ENCODE assay signal across 1 cellular context in the genomic region with DNA sequence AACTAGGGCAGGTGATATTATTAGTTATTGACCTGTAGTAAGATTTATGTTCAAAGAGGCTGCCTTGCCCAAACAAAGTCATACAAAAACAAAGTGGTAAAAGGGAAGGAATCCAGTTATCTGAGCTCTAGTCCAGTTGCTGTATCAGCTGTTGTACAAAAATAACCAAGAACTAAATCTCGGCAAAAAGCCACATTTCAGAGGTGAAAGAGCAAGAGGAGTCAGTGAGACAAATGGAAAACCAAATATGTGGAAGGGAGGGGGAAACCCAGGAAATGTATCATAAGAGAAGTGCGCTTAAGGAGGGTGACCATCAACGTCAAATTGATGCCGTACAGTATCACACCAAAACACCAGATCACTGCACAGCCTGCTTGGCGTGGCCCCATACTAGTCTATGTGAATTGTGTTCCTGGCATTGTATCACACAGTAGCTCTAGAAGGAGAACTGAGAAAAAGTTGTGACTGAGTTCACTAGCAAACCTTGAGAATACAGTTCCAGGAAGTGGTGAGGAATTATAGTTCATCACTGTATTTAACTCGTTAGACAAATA.
A peak's percentile ranks its signal among the peaks of the same experiment; 100 is the strongest.
TF ChIP-seq lines count a peak whose summit lies in the region.

No MANE protein-coding gene starts in this region.

TF ChIP-seq in GM12878, 131 proteins besides CTCF, POLR2A, EP300 and RAD21 (continued from another document):
- TF ChIP-seq MXI1 (IDR thresholded peaks at IDR 0.05; ENCODE audit: low read depth, low read length): peak; percentile 75
- no peak for TF ChIP-seq NR2C1 (IDR thresholded peaks at IDR 0.05)
- TF ChIP-seq, protein P1, sequence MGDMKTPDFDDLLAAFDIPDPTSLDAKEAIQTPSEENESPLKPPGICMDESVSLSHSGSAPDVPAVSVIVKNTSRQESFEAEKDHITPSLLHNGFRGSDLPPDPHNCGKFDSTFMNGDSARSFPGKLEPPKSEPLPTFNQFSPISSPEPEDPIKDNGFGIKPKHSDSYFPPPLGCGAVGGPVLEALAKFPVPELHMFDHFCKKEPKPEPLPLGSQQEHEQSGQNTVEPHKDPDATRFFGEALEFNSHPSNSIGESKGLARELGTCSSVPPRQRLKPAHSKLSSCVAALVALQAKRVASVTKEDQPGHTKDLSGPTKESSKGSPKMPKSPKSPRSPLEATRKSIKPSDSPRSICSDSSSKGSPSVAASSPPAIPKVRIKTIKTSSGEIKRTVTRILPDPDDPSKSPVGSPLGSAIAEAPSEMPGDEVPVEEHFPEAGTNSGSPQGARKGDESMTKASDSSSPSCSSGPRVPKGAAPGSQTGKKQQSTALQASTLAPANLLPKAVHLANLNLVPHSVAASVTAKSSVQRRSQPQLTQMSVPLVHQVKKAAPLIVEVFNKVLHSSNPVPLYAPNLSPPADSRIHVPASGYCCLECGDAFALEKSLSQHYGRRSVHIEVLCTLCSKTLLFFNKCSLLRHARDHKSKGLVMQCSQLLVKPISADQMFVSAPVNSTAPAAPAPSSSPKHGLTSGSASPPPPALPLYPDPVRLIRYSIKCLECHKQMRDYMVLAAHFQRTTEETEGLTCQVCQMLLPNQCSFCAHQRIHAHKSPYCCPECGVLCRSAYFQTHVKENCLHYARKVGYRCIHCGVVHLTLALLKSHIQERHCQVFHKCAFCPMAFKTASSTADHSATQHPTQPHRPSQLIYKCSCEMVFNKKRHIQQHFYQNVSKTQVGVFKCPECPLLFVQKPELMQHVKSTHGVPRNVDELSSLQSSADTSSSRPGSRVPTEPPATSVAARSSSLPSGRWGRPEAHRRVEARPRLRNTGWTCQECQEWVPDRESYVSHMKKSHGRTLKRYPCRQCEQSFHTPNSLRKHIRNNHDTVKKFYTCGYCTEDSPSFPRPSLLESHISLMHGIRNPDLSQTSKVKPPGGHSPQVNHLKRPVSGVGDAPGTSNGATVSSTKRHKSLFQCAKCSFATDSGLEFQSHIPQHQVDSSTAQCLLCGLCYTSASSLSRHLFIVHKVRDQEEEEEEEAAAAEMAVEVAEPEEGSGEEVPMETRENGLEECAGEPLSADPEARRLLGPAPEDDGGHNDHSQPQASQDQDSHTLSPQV (IDR thresholded peaks at IDR 0.05): no peak
- 0 out of 2 replicates have a peak, but pooled peaks have one; percentile 73 for TF ChIP-seq RCOR1 (conservative IDR thresholded peaks at IDR 0.05; ENCODE audit: low read depth, low read length)
- TF ChIP-seq ZZZ3 (IDR thresholded peaks at IDR 0.05; ENCODE audit: control insufficient read depth, insufficient read length, low read depth): no peak
- TF ChIP-seq JUNB (IDR thresholded peaks at IDR 0.05): peak; percentile 73
- TF ChIP-seq RB1 (IDR thresholded peaks at IDR 0.05; ENCODE audit: borderline replicate concordance): no peak
- TF ChIP-seq PML (IDR thresholded peaks at IDR 0.05; ENCODE audit: low read length): no peak; the same call in 1 of the 2 replicates
- peak; percentile 96 for TF ChIP-seq NBN (IDR thresholded peaks at IDR 0.05)
- TF ChIP-seq MTA3 (IDR thresholded peaks at IDR 0.05; ENCODE audit: borderline replicate concordance, low read length): peak; percentile 84; the same call in 1 of the 2 replicates
- peak; percentile 64; the same call in 1 of the 2 replicates for TF ChIP-seq TCF3 (IDR thresholded peaks at IDR 0.05; ENCODE audit: borderline replicate concordance, insufficient read depth, low read depth, low read length)
- TF ChIP-seq BMI1 (IDR thresholded peaks at IDR 0.05; ENCODE audit: borderline replicate concordance): no peak
- TF ChIP-seq, protein P2, sequence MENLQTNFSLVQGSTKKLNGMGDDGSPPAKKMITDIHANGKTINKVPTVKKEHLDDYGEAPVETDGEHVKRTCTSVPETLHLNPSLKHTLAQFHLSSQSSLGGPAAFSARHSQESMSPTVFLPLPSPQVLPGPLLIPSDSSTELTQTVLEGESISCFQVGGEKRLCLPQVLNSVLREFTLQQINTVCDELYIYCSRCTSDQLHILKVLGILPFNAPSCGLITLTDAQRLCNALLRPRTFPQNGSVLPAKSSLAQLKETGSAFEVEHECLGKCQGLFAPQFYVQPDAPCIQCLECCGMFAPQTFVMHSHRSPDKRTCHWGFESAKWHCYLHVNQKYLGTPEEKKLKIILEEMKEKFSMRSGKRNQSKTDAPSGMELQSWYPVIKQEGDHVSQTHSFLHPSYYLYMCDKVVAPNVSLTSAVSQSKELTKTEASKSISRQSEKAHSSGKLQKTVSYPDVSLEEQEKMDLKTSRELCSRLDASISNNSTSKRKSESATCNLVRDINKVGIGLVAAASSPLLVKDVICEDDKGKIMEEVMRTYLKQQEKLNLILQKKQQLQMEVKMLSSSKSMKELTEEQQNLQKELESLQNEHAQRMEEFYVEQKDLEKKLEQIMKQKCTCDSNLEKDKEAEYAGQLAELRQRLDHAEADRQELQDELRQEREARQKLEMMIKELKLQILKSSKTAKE (IDR thresholded peaks at IDR 0.05; ENCODE audit: low read depth, poor library complexity, severe bottlenecking): peak; percentile 88
- TF ChIP-seq BACH1 (IDR thresholded peaks at IDR 0.05; ENCODE audit: borderline replicate concordance): peak; percentile 90
- TF ChIP-seq, protein P3, sequence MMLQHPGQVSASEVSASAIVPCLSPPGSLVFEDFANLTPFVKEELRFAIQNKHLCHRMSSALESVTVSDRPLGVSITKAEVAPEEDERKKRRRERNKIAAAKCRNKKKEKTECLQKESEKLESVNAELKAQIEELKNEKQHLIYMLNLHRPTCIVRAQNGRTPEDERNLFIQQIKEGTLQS (IDR thresholded peaks at IDR 0.05; ENCODE audit: borderline replicate concordance, extremely low read depth, low read depth, low read length): no peak
- TF ChIP-seq, protein P4, sequence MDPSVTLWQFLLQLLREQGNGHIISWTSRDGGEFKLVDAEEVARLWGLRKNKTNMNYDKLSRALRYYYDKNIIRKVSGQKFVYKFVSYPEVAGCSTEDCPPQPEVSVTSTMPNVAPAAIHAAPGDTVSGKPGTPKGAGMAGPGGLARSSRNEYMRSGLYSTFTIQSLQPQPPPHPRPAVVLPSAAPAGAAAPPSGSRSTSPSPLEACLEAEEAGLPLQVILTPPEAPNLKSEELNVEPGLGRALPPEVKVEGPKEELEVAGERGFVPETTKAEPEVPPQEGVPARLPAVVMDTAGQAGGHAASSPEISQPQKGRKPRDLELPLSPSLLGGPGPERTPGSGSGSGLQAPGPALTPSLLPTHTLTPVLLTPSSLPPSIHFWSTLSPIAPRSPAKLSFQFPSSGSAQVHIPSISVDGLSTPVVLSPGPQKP (IDR thresholded peaks at IDR 0.05; ENCODE audit: low read depth, low read length): no peak
- TF ChIP-seq, protein P5, sequence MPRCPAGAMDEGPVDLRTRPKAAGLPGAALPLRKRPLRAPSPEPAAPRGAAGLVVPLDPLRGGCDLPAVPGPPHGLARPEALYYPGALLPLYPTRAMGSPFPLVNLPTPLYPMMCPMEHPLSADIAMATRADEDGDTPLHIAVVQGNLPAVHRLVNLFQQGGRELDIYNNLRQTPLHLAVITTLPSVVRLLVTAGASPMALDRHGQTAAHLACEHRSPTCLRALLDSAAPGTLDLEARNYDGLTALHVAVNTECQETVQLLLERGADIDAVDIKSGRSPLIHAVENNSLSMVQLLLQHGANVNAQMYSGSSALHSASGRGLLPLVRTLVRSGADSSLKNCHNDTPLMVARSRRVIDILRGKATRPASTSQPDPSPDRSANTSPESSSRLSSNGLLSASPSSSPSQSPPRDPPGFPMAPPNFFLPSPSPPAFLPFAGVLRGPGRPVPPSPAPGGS (IDR thresholded peaks at IDR 0.05; ENCODE audit: borderline replicate concordance, insufficient read depth, low read depth, low read length, poor library complexity, severe bottlenecking): peak; percentile 47
- TF ChIP-seq, protein P6, sequence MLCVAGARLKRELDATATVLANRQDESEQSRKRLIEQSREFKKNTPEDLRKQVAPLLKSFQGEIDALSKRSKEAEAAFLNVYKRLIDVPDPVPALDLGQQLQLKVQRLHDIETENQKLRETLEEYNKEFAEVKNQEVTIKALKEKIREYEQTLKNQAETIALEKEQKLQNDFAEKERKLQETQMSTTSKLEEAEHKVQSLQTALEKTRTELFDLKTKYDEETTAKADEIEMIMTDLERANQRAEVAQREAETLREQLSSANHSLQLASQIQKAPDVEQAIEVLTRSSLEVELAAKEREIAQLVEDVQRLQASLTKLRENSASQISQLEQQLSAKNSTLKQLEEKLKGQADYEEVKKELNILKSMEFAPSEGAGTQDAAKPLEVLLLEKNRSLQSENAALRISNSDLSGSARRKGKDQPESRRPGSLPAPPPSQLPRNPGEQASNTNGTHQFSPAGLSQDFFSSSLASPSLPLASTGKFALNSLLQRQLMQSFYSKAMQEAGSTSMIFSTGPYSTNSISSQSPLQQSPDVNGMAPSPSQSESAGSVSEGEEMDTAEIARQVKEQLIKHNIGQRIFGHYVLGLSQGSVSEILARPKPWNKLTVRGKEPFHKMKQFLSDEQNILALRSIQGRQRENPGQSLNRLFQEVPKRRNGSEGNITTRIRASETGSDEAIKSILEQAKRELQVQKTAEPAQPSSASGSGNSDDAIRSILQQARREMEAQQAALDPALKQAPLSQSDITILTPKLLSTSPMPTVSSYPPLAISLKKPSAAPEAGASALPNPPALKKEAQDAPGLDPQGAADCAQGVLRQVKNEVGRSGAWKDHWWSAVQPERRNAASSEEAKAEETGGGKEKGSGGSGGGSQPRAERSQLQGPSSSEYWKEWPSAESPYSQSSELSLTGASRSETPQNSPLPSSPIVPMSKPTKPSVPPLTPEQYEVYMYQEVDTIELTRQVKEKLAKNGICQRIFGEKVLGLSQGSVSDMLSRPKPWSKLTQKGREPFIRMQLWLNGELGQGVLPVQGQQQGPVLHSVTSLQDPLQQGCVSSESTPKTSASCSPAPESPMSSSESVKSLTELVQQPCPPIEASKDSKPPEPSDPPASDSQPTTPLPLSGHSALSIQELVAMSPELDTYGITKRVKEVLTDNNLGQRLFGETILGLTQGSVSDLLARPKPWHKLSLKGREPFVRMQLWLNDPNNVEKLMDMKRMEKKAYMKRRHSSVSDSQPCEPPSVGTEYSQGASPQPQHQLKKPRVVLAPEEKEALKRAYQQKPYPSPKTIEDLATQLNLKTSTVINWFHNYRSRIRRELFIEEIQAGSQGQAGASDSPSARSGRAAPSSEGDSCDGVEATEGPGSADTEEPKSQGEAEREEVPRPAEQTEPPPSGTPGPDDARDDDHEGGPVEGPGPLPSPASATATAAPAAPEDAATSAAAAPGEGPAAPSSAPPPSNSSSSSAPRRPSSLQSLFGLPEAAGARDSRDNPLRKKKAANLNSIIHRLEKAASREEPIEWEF (IDR thresholded peaks at IDR 0.05; ENCODE audit: insufficient replicate concordance, low read depth, low read length): peak; percentile 78
- TF ChIP-seq TAF1 (IDR thresholded peaks at IDR 0.05; ENCODE audit: borderline replicate concordance, low read depth, low read length): peak; percentile 48; the same call in 1 of the 2 replicates
- TF ChIP-seq SIX5 (IDR thresholded peaks at IDR 0.05; ENCODE audit: low read depth, low read length, severe bottlenecking): peak; percentile 10
- no peak; the same call in 1 of the 2 replicates for TF ChIP-seq GABPA (IDR thresholded peaks at IDR 0.05; ENCODE audit: low read depth)
- TF ChIP-seq GATAD2B (conservative IDR thresholded peaks at IDR 0.05; ENCODE audit: low read depth): peak; percentile 51; the same call in 1 of the 2 replicates
- TF ChIP-seq IKZF1 (conservative IDR thresholded peaks at IDR 0.05): peak; percentile 93
- no peak for TF ChIP-seq TARDBP (IDR thresholded peaks at IDR 0.05; ENCODE audit: borderline replicate concordance)
- peak; percentile 80; the same call in 1 of the 2 replicates for TF ChIP-seq ZNF207 (IDR thresholded peaks at IDR 0.05; ENCODE audit: borderline replicate concordance)
- no peak for TF ChIP-seq RBBP5 (conservative IDR thresholded peaks at IDR 0.05)
- TF ChIP-seq STAT3 (IDR thresholded peaks at IDR 0.05; ENCODE audit: low read depth, low read length): peak; percentile 72; the same call in 1 of the 2 replicates
- TF ChIP-seq SP1 (IDR thresholded peaks at IDR 0.05; ENCODE audit: low read depth, low read length): peak; percentile 30
- peak; percentile 73 for TF ChIP-seq FOXM1 (IDR thresholded peaks at IDR 0.05; ENCODE audit: low read depth, low read length)
- peak; percentile 72; the same call in 1 of the 3 replicates for TF ChIP-seq POU2F2 (IDR thresholded peaks at IDR 0.05; ENCODE audit: borderline replicate concordance, low read depth, low read length)
- peak; percentile 53 for TF ChIP-seq SMARCA5 (IDR thresholded peaks at IDR 0.05)
